In the genomic region with DNA sequence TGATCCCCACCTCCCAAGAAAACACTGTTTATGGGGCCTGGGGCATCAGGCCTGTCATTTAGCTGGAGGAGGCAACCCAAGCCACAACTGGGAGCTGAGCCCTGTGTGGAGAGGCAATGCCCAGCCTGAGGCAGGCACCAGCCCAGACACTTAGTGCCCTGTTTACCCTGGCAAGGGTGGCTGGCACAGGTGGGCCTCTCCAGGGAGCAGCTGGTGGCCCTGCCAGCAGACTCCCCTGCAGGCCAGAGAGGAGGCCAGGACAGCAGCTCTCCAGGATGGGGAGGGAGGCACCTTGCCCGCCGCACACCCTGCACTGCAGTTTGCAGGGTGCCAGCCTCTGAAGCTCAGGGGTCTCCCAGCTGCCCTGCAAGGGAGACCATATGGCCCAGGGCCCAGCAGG, we compare ENCODE assay signal across 19 cellular contexts. TPM values are rescaled to one million over a fixed set of nuclear protein-coding genes. Genes with fewer than 3 reads are reported as not detected.
A peak's percentile ranks its signal among the peaks of the same experiment; 100 is the strongest.
DNase-seq lines count a peak whose midpoint lies in the region; ATAC-seq and TF ChIP-seq lines count a peak whose summit lies in the region.
"Had no signal": no experiment of that assay in that cellular context is flagged by ENCODE, and none has a peak within 500 bp of the region (broad histone marks: within the 10 kb centered on the region; RNA-seq: fewer than 3 reads in every experiment).

No MANE protein-coding gene starts in this region.

- H3K9me3 ChIP-seq in breast epithelium (no peaks in the 10 kb centered on the region), vagina (no peaks in the 10 kb centered on the region), T-helper 17 cell (ENCODE audit: control insufficient read depth, low read length, poor library complexity, severe bottlenecking) (no peaks in the 10 kb centered on the region)
- H3K9me3 ChIP-seq: gastrocnemius medialis had no signal

- no peaks in the 10 kb centered on the region for H3K36me3 ChIP-seq in breast epithelium
- H3K36me3 ChIP-seq in vagina, result no peaks in the 10 kb centered on the region
- H3K36me3 ChIP-seq: gastrocnemius medialis had no signal

- H3K36me3 Mint-ChIP-seq in MCF 10A (ENCODE audit: insufficient read depth, unreplicated experiment) (peaks cover 4% of the 10 kb centered on the region), nephron (ENCODE audit: low read depth) (no peaks in the 10 kb centered on the region), T-helper 17 cell (ENCODE audit: low read depth) (peaks cover 5% of the 10 kb centered on the region)
- H3K36me3 Mint-ChIP-seq: CD8-positive, alpha-beta T cell; memory B cell had no signal

- H3K27me3 Mint-ChIP-seq in MCF 10A (ENCODE audit: insufficient read depth, unreplicated experiment) (no peaks in the 10 kb centered on the region), nephron (ENCODE audit: low read depth) (peaks cover 13% of the 10 kb centered on the region), T-helper 17 cell (peaks cover 39% of the 10 kb centered on the region)

- H3K4me1 Mint-ChIP-seq in MCF 10A (ENCODE audit: insufficient read depth, unreplicated experiment), result peaks cover 13% of the 10 kb centered on the region
- H3K4me1 Mint-ChIP-seq in nephron, result peaks cover 93% of the 10 kb centered on the region
- peaks cover 7% of the 10 kb centered on the region for H3K4me1 Mint-ChIP-seq in T-helper 17 cell
- H3K4me1 Mint-ChIP-seq: memory B cell had no signal

- no peak overlapping the region for H3K27ac Mint-ChIP-seq in MCF 10A (ENCODE audit: low read depth, unreplicated experiment)
- peak overlapping the region in 2 of 3 experiments; percentile 98 to 99 for H3K27ac Mint-ChIP-seq in nephron
- no peak overlapping the region for H3K27ac Mint-ChIP-seq in T-helper 17 cell
- H3K27ac Mint-ChIP-seq: CD8-positive, alpha-beta T cell; memory B cell had no signal

- POLR2A ChIA-PET in MCF 10A (lab: Yijun Ruan, JAX), result interaction anchor here (1.2 kb wide), 1 partner anchor 46 kb away, joined by 4 read pairs; no protein-coding TSS in a partner anchor

- H3K4me3 Mint-ChIP-seq in MCF 10A (ENCODE audit: unreplicated experiment), result no peak overlapping the region
- H3K4me3 Mint-ChIP-seq in nephron, result no peak overlapping the region
- H3K4me3 Mint-ChIP-seq in T-helper 17 cell, result no peak overlapping the region
- H3K4me3 Mint-ChIP-seq: CD8-positive, alpha-beta T cell; memory B cell had no signal

- no peaks in the 10 kb centered on the region for H3K9me3 Mint-ChIP-seq in MCF 10A (ENCODE audit: unreplicated experiment)
- no peaks in the 10 kb centered on the region for H3K9me3 Mint-ChIP-seq in nephron
- H3K9me3 Mint-ChIP-seq: CD8-positive, alpha-beta T cell; memory B cell had no signal

- TF ChIP-seq POLR2A in breast epithelium (IDR thresholded peaks at IDR 0.05) (no peak), vagina (IDR thresholded peaks at IDR 0.05) (no peak)

- CTCF ChIA-PET in MCF 10A (lab: Yijun Ruan, JAX), result interaction anchor here (1.0 to 1.3 kb wide), 3 partner anchors 9 to 65 kb away, joined by 3 to 7 read pairs (median 4); no protein-coding TSS in a partner anchor

- ATAC-seq in T-helper 17 cell, result no peak
- ATAC-seq in HG03520 (IDR thresholded peaks at IDR 0.05; ENCODE audit: unreplicated experiment), result no peak
- ATAC-seq: CD8-positive, alpha-beta T cell; gastrocnemius medialis had no signal

- no TSS peak for BruUV-seq in MCF 10A (replicated peaks; lab: Mats Ljungman, UMichigan)

- peaks cover 12 to 23% of the 10 kb centered on the region in 2 donors for H3K4me1 ChIP-seq in breast epithelium
- peaks cover 71% of the 10 kb centered on the region for H3K4me1 ChIP-seq in vagina
- H3K4me1 ChIP-seq: gastrocnemius medialis had no signal

- H3K27me3 ChIP-seq in breast epithelium (no peaks in the 10 kb centered on the region), vagina (no peaks in the 10 kb centered on the region)
- H3K27me3 ChIP-seq: gastrocnemius medialis had no signal

- DNase-seq in breast epithelium (ENCODE audit: low spot score in 2 of 2) (peak in 1 of 2 donors; percentile 58), MCF 10A (ENCODE audit: unreplicated experiment) (no peak), astrocyte of the hippocampus (ENCODE audit: low read depth, low spot score) (peak; percentile 17), vagina (ENCODE audit: extremely low spot score in 2 of 2) (peak; percentile 85 to 91), T-helper 17 cell (no peak), NCI-H226 (no peak)
- DNase-seq: CD8-positive, alpha-beta T cell; cerebellar nuclear complex; gastrocnemius medialis; GOT3; NCI-H2107; NK-92 treated with Interleukin-12 subunit alpha and Interleukin-12 subunit beta, amount 100 ng/mL, for 24 hours; Right ventricle myocardium superior; stimulated activated CD4-positive, alpha-beta T cell treated with anti-CD3 and anti-CD28 coated beads, Interleukin-4, amount 100 ng/mL, for 24 hours; T1000; trophoblast cell had no signal

- H3K27ac ChIP-seq in breast epithelium, result peak overlapping the region; percentile 31 to 87
- peak overlapping the region; percentile 93 for H3K27ac ChIP-seq in vagina
- H3K27ac ChIP-seq: gastrocnemius medialis had no signal

- intact Hi-C loops in breast epithelium (cut with DNase I; ENCODE audit: low total_unique reads), result no loop called here
- intact Hi-C loops in MCF 10A (cut with micrococcal nuclease), result no loop called here
- intact Hi-C loops in vagina (cut with DNase I), result loop anchor here (5.0 kb wide), 1 partner anchor 43 kb away; no protein-coding TSS in a partner anchor

- TF ChIP-seq CTCF in breast epithelium (IDR thresholded peaks at IDR 0.05) (no peak), MCF 10A (IDR thresholded peaks at IDR 0.05; ENCODE audit: unreplicated experiment) (no peak), nephron (IDR thresholded peaks at IDR 0.05; ENCODE audit: unreplicated experiment in 3 of 3) (no peak), vagina (IDR thresholded peaks at IDR 0.05) (no peak)

- H3K4me3 ChIP-seq in breast epithelium (no peak overlapping the region), vagina (no peak overlapping the region)
- H3K4me3 ChIP-seq: gastrocnemius medialis had no signal

RNA-seq across cellular contexts. Expression of a gene that starts 9.1 kb away (rescaled TPM):
- under 1 TPM in 1 of 3 donors, not detected in 2; 0.33 TPM for total RNA-seq in breast epithelium
- 1.1 and 1.5 TPM in 2 replicates for total RNA-seq in MCF 10A (2022)
- total RNA-seq in vagina, result 0.74 TPM
- not detected for total RNA-seq in T-helper 17 cell
- total RNA-seq: CD8-positive, alpha-beta T cell; gastrocnemius medialis; Right ventricle myocardium superior had no signal

Comparison
In these comparisons a context has a peak if more than half of its experiments do, and no peak if none do; other contexts are left out.
1. DNase-seq: peak in astrocyte of the hippocampus (single experiment) and vagina (2 of 2); none in MCF 10A (single experiment), T-helper 17 cell (0 of 3) and NCI-H226 (single experiment).
2. H3K27ac Mint-ChIP-seq: peak in nephron (2 of 3); none in MCF 10A (single experiment) and T-helper 17 cell (single experiment).